ENCODE assay signal across 17 cellular contexts in genomic region chr4:173052439-173052838, GRCh38.
A peak's percentile ranks its signal among the peaks of the same experiment; 100 is the strongest.
DNase-seq lines count a peak whose midpoint lies in the region; ATAC-seq, FAIRE-seq and TF ChIP-seq lines count a peak whose summit lies in the region.
"Had no signal": no experiment of that assay in that cellular context is flagged by ENCODE, and none has a peak within 500 bp of the region (broad histone marks: within the 10 kb centered on the region; RNA-seq: fewer than 3 reads in every experiment).

No MANE protein-coding gene starts in this region.

- H3K27me3 ChIP-seq in left ventricle myocardium inferior (ENCODE audit: low read depth), result peaks cover 5% of the 10 kb centered on the region
- no peaks in the 10 kb centered on the region for H3K27me3 ChIP-seq in K562 (ENCODE audit: control insufficient read depth in 2 of 2, insufficient read depth in 2 of 2, low read length in 2 of 2)
- H3K27me3 ChIP-seq in neuron (ENCODE audit: insufficient read depth, low read length), result no peaks in the 10 kb centered on the region
- H3K27me3 ChIP-seq in tibial artery, result no peaks in the 10 kb centered on the region

- H3K9me1 ChIP-seq in K562 (ENCODE audit: control insufficient read depth, insufficient read depth, low read length), result no peaks in the 10 kb centered on the region

- H3K4me2 ChIP-seq in K562 (ENCODE audit: insufficient read depth, low read length), result peak overlapping the region; percentile 82

- H3K4me1 ChIP-seq in left ventricle myocardium inferior (peaks cover 10% of the 10 kb centered on the region), K562 (replicated peaks in 1 of 2; ENCODE audit: control insufficient read depth in 2 of 2, insufficient read depth in 2 of 2, low read length in 2 of 2) (peaks cover 0 to 6% of the 10 kb centered on the region in 2 experiments; a peak in 2 of 5 replicates), neuron (ENCODE audit: insufficient read depth, low read length) (peaks cover 6% of the 10 kb centered on the region), tibial artery (no peaks in the 10 kb centered on the region)

- no peak for TF ChIP-seq RAD21 in K562 (CRISPR knock-in tag; conservative IDR thresholded peaks at IDR 0.05 in 1 of 2, IDR thresholded peaks at IDR 0.05 in 1 of 2)

- TF ChIP-seq POLR2A in K562 (conservative IDR thresholded peaks at IDR 0.05), result no peak

- H3K79me2 ChIP-seq in K562 (ENCODE audit: control insufficient read depth, insufficient read depth, low read length), result no peaks in the 10 kb centered on the region

- TF ChIP-seq EP300 in K562 (IDR thresholded peaks at IDR 0.05; ENCODE audit: low read length), result no peak

- H3K4me3 ChIP-seq in left ventricle myocardium inferior (no peak overlapping the region), K562 (no peak overlapping the region), neuron (ENCODE audit: low read length) (no peak overlapping the region), tibial artery (peak overlapping the region; percentile 11 to 37)

- H4K20me1 ChIP-seq in K562 (replicated peaks; ENCODE audit: control insufficient read depth, insufficient read depth, low read length), result no peaks in the 10 kb centered on the region

- WGBS in K562 (ENCODE audit: insufficient coverage, low coverage, missing lambda C conversion rate), result 10% methylated on average over 2 of the region's 2 CpGs

- TF ChIP-seq CTCF in left ventricle myocardium inferior (IDR thresholded peaks at IDR 0.05; ENCODE audit: borderline replicate concordance) (no peak), K562 (IDR thresholded peaks at IDR 0.05 in 2 of 3, conservative IDR thresholded peaks at IDR 0.05 in 1 of 3; ENCODE audit: insufficient read depth in 2 of 3, low read depth in 1 of 3, low read length in 3 of 3) (no peak), tibial artery (IDR thresholded peaks at IDR 0.05) (no peak)

- peak overlapping the region; percentile 53 for H3K27ac ChIP-seq in left ventricle myocardium inferior (replicated peaks)
- H3K27ac ChIP-seq in K562 (ENCODE audit: extremely low read depth, low read depth, low read length), result no peak overlapping the region
- H3K27ac ChIP-seq in tibial artery, result peak overlapping the region in 1 of 2 donors; percentile 50

- no TSS peak for BruUV-seq in K562 (replicated peaks; lab: Mats Ljungman, UMichigan)

- no peak for FAIRE-seq in K562 (lab: Jason Lieb, UNC)

- intact Hi-C loops in left ventricle myocardium inferior (cut with micrococcal nuclease) (no loop called here), Right ventricle myocardium superior (cut with DNase I) (no loop called here), K562 (cut with micrococcal nuclease) (no loop called here), tibial artery (cut with DNase I; ENCODE audit: low total_unique reads) (no loop called here)

- CTCF ChIA-PET in K562 (lab: Yijun Ruan, JAX; ENCODE audit: low intra/inter-chr PET ratio), result interaction anchor here (0.9 kb wide), 1 partner anchor 365 kb away, joined by 3 read pairs; no protein-coding TSS in a partner anchor

- DNase-seq in left ventricle myocardium inferior, result no peak
- DNase-seq in Right ventricle myocardium superior, result no peak
- DNase-seq in K562 (ENCODE audit: extremely low read depth in 1 of 4, low spot score in 3 of 4), result no peak
- no peak for DNase-seq in tibial artery
- DNase-seq in NCI-H2196 (lab: John Stamatoyannopoulos, UW; ENCODE audit: unreplicated experiment), result no peak
- DNase-seq in activated naive CD4-positive, alpha-beta T cell treated with anti-CD3 and anti-CD28 coated beads, Interleukin-2, amount 50 U/mL, for 16 hours, result no peak
- DNase-seq: AML-193, GF-D8, NCI-H1105 treated with DMSO at 0.1 percent for 48 hours, NCI-H1694, NCI-H2081, NCI-H2171, NCI-H526, SHP77, SW 1271 had no signal

- peak overlapping the region; percentile 97 for H2AFZ ChIP-seq in K562 (ENCODE audit: low read depth, low read length)
- peak overlapping the region; percentile 61 for H2AFZ ChIP-seq in neuron (ENCODE audit: low read depth, low read length)

- H3K36me3 ChIP-seq in left ventricle myocardium inferior (no peaks in the 10 kb centered on the region), K562 (ENCODE audit: control insufficient read depth, insufficient read depth, low read length) (no peaks in the 10 kb centered on the region), neuron (ENCODE audit: insufficient read depth, low read length) (no peaks in the 10 kb centered on the region), tibial artery (no peaks in the 10 kb centered on the region)

- in situ Hi-C loops in K562 (cut with MboI), result no loop called here

- H3K9ac ChIP-seq in K562 (ENCODE audit: insufficient read depth in 1 of 2, low read depth in 2 of 2, low read length in 2 of 2), result peak overlapping the region in 1 of 2 experiments; percentile 55; a peak in 2 of 4 replicates

- POLR2A ChIA-PET in K562 (lab: Yijun Ruan, JAX), result interaction anchor here (0.8 kb wide), 1 partner anchor 170 kb away, joined by 3 read pairs; no protein-coding TSS in a partner anchor

- no peak for ATAC-seq in Right ventricle myocardium superior (ENCODE audit: poor library complexity)
- ATAC-seq in K562, result peak; percentile 41; the same call in 2 of the 3 replicates
- no peak for ATAC-seq in HG02759 (IDR thresholded peaks at IDR 0.05; ENCODE audit: unreplicated experiment)

- H3K9me3 ChIP-seq in left ventricle myocardium inferior (replicated peaks), result no peaks in the 10 kb centered on the region
- no peaks in the 10 kb centered on the region for H3K9me3 ChIP-seq in K562 (replicated peaks; ENCODE audit: control insufficient read depth, insufficient read depth, low read depth, low read length)
- H3K9me3 ChIP-seq in neuron (ENCODE audit: low read length), result no peaks in the 10 kb centered on the region
- no peaks in the 10 kb centered on the region for H3K9me3 ChIP-seq in tibial artery

TF ChIP-seq in K562, 482 proteins besides CTCF, POLR2A, EP300 and RAD21 (continues in another document):
- TF ChIP-seq, protein P1, sequence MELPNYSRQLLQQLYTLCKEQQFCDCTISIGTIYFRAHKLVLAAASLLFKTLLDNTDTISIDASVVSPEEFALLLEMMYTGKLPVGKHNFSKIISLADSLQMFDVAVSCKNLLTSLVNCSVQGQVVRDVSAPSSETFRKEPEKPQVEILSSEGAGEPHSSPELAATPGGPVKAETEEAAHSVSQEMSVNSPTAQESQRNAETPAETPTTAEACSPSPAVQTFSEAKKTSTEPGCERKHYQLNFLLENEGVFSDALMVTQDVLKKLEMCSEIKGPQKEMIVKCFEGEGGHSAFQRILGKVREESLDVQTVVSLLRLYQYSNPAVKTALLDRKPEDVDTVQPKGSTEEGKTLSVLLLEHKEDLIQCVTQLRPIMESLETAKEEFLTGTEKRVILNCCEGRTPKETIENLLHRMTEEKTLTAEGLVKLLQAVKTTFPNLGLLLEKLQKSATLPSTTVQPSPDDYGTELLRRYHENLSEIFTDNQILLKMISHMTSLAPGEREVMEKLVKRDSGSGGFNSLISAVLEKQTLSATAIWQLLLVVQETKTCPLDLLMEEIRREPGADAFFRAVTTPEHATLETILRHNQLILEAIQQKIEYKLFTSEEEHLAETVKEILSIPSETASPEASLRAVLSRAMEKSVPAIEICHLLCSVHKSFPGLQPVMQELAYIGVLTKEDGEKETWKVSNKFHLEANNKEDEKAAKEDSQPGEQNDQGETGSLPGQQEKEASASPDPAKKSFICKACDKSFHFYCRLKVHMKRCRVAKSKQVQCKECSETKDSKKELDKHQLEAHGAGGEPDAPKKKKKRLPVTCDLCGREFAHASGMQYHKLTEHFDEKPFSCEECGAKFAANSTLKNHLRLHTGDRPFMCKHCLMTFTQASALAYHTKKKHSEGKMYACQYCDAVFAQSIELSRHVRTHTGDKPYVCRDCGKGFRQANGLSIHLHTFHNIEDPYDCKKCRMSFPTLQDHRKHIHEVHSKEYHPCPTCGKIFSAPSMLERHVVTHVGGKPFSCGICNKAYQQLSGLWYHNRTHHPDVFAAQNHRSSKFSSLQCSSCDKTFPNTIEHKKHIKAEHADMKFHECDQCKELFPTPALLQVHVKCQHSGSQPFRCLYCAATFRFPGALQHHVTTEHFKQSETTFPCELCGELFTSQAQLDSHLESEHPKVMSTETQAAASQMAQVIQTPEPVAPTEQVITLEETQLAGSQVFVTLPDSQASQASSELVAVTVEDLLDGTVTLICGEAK (IDR thresholded peaks at IDR 0.05), result no peak
- TF ChIP-seq, protein P1 (CRISPR knock-in tag; IDR thresholded peaks at IDR 0.05), result no peak
- TF ChIP-seq CEBPG (CRISPR knock-in tag; IDR thresholded peaks at IDR 0.05) (peak; percentile 22; the same call in 1 of the 2 replicates), CEBPG (tag; conservative IDR thresholded peaks at IDR 0.05 in 1 of 2, IDR thresholded peaks at IDR 0.05 in 1 of 2) (peak; percentile 83 to 96)

Comparison
In these comparisons a context has a peak if more than half of its experiments do, and no peak if none do; other contexts are left out.
1. H3K4me3 ChIP-seq: peak in tibial artery (2 of 2); none in left ventricle myocardium inferior (single experiment), K562 (single experiment) and neuron (single experiment).